ENCODE assay signal across 25 cellular contexts in genomic region chr17:68326681-68327080, GRCh38. TPM values are rescaled to one million over a fixed set of nuclear protein-coding genes. Genes with fewer than 3 reads are reported as not detected.
DNase-seq lines count a peak whose midpoint lies in the region; ATAC-seq and TF ChIP-seq lines count a peak whose summit lies in the region.
"Had no signal": no experiment of that assay in that cellular context is flagged by ENCODE, and none has a peak within 500 bp of the region (broad histone marks: within the 10 kb centered on the region; RNA-seq: fewer than 3 reads in every experiment).

No MANE protein-coding gene starts in this region.

- peaks cover 0 to 6% of the 10 kb centered on the region in 2 donors for H3K9me3 Mint-ChIP-seq in activated naive CD4-positive, alpha-beta T cell treated with anti-CD3 and anti-CD28 coated beads, Interleukin-2, amount 50 U/mL, for 72 hours
- peaks cover 11 to 19% of the 10 kb centered on the region in 2 experiments for H3K9me3 Mint-ChIP-seq in H9

- peak in 1 of 2 donors; percentile 10 for DNase-seq in activated naive CD4-positive, alpha-beta T cell treated with anti-CD3 and anti-CD28 coated beads, Interleukin-2, amount 50 U/mL, for 72 hours (ENCODE audit: low spot score in 2 of 2)
- DNase-seq in activated naive CD4-positive, alpha-beta T cell (lab: John Stamatoyannopoulos, UW): no peak
- DNase-seq in HT1080 (ENCODE audit: low read depth) (peak; percentile 24), amniotic epithelial cell (ENCODE audit: low read depth) (peak; percentile 31), osteoblast (ENCODE audit: insufficient read length, low spot score, missing footprints) (peak; percentile 67), H9 (no peak), esophagus squamous epithelium (lab: John Stamatoyannopoulos, UW) (no peak)
- DNase-seq: activated CD4-positive, CD25-positive, alpha-beta regulatory T cell treated with anti-CD3 and anti-CD28 coated beads, Interleukin-2, amount 50 U/mL, for 72 hours; CD4-positive, CD25-positive, alpha-beta regulatory T cell; DMS 273 treated with DMSO at 0.1 percent for 48 hours; foreskin melanocyte; GDM1; kidney glomerular epithelial cell; NCI-H1436 treated with DMSO at 0.1 percent for 48 hours; NCI-H2171 treated with DMSO at 0.1 percent for 48 hours; NCI-H526 treated with DMSO at 0.1 percent for 48 hours; occipital lobe; transverse colon had no signal

- peaks cover 0 to 7% of the 10 kb centered on the region in 2 donors for H3K36me3 Mint-ChIP-seq in activated naive CD4-positive, alpha-beta T cell treated with anti-CD3 and anti-CD28 coated beads, Interleukin-2, amount 50 U/mL, for 72 hours
- peaks cover 3 to 9% (median 8%) of the 10 kb centered on the region in 3 experiments for H3K36me3 Mint-ChIP-seq in H9 (ENCODE audit: insufficient read depth in 1 of 3, low read depth in 3 of 3)
- H3K36me3 Mint-ChIP-seq: CD4-positive, CD25-positive, alpha-beta regulatory T cell had no signal

- H4K20me1 ChIP-seq in osteoblast (ENCODE audit: insufficient read depth, low read length) (no peaks in the 10 kb centered on the region), H9 (ENCODE audit: control insufficient read depth, insufficient read depth, insufficient read length) (no peaks in the 10 kb centered on the region)

- no peaks in the 10 kb centered on the region for H3K23me2 ChIP-seq in H9 (ENCODE audit: insufficient read length, low read depth, low read length, poor library complexity, severe bottlenecking)

- intact Hi-C loops in esophagus squamous epithelium (cut with DNase I): no loop called here

- H4K5ac ChIP-seq in H9 (ENCODE audit: insufficient read length, low read depth, low read length): no peak overlapping the region

- no CpG with 5 or more reads among the region's 5 CpGs for WGBS in H9 (ENCODE audit: extremely low coverage, insufficient read length, low lambda C conversion rate)
- 73 to 76% methylated on average over 5 of the region's 5 CpGs for WGBS in esophagus squamous epithelium, 2 donors

- peak overlapping the region in 1 of 2 experiments; percentile 20; a peak in 1 of 5 replicates for H3K4me3 Mint-ChIP-seq in H9
- H3K4me3 Mint-ChIP-seq: activated T-helper 1 cell treated with anti-CD3 and anti-CD28 coated beads, Interleukin-12 subunit alpha, Interleukin-12 subunit beta, Interleukin-2, Interleukin-4 antibody, amounts not matched to agents 30 ng/mL and 10 ng/mL and 1 ng/mL, durations not matched to agents 14 hours and 24 hours and 36 hours; CD4-positive, CD25-positive, alpha-beta regulatory T cell; stimulated activated naive CD8-positive, alpha-beta T cell treated with anti-CD3 and anti-CD28 coated beads, Interleukin-15, Interleukin-2, amounts not matched to agents 100 ng/mL and 50 ng/mL, for 24 hours had no signal

- no peak overlapping the region for H3T11ph ChIP-seq in H9 (ENCODE audit: low read length)

- H3K79me2 ChIP-seq in osteoblast (ENCODE audit: insufficient read depth, low read length) (no peaks in the 10 kb centered on the region), H9 (ENCODE audit: insufficient read depth, low read length) (no peaks in the 10 kb centered on the region)

- H3K4me2 ChIP-seq in osteoblast (ENCODE audit: insufficient read depth, low read length) (no peak overlapping the region), H9 (ENCODE audit: insufficient read depth, insufficient read length, low read length) (no peak overlapping the region)

- H2AFZ ChIP-seq in osteoblast (ENCODE audit: low read length) (no peak overlapping the region), H9 (ENCODE audit: low read length) (no peak overlapping the region)

- peaks cover 1% of the 10 kb centered on the region; the same call in 1 of the 2 replicates for H3K27me3 Mint-ChIP-seq in H9 (ENCODE audit: low read depth)
- H3K27me3 Mint-ChIP-seq: CD4-positive, CD25-positive, alpha-beta regulatory T cell; stimulated activated naive CD8-positive, alpha-beta T cell treated with anti-CD3 and anti-CD28 coated beads, Interleukin-15, Interleukin-2, amounts not matched to agents 100 ng/mL and 50 ng/mL, for 24 hours had no signal

- no peak overlapping the region for H4K8ac ChIP-seq in H9 (replicated peaks; ENCODE audit: insufficient read length, low read depth, low read length)

- no peak overlapping the region for H3K14ac ChIP-seq in H9 (ENCODE audit: insufficient read depth, low read length)

- TF ChIP-seq CTCF in osteoblast (IDR thresholded peaks at IDR 0.05; ENCODE audit: extremely low read depth, low read depth, low read length): no peak
- TF ChIP-seq CTCF in H9 (conservative IDR thresholded peaks at IDR 0.05): no peak
- no peak for TF ChIP-seq CTCF in esophagus squamous epithelium (IDR thresholded peaks at IDR 0.05)

- H3K4me3 ChIP-seq in osteoblast (ENCODE audit: insufficient read depth, low read length): no peak overlapping the region
- H3K4me3 ChIP-seq in esophagus squamous epithelium: no peak overlapping the region
- H3K4me3 ChIP-seq: right atrium auricular region, transverse colon had no signal

- no peak overlapping the region for H3K4ac ChIP-seq in H9 (ENCODE audit: low read depth, low read length)

- H3K36me3 ChIP-seq in osteoblast (ENCODE audit: insufficient read depth, low read length) (no peaks in the 10 kb centered on the region), esophagus squamous epithelium (no peaks in the 10 kb centered on the region)
- H3K36me3 ChIP-seq: right atrium auricular region, transverse colon had no signal

- no peak overlapping the region for H3K23ac ChIP-seq in H9 (ENCODE audit: insufficient read length, low read depth, low read length)

- peaks cover 5 to 6% of the 10 kb centered on the region in 2 experiments for H3K4me1 Mint-ChIP-seq in H9

- no peak overlapping the region for H3K18ac ChIP-seq in H9 (ENCODE audit: insufficient read length, low read depth, low read length)

- no peak overlapping the region for H2BK5ac ChIP-seq in H9 (ENCODE audit: insufficient read length, low read length)

- H3K27ac ChIP-seq in osteoblast (ENCODE audit: low read depth, low read length) (no peak overlapping the region), H9 (ENCODE audit: insufficient read length, low read depth, low read length) (no peak overlapping the region), esophagus squamous epithelium (no peak overlapping the region)
- H3K27ac ChIP-seq: epithelial cell of prostate, HL-60, right atrium auricular region, RWPE1, transverse colon had no signal

- no peak overlapping the region for H2BK15ac ChIP-seq in H9 (ENCODE audit: low read depth, low read length)

- H3K9ac ChIP-seq in H9 (ENCODE audit: extremely low read depth, insufficient read length, low read length): no peak overlapping the region

- no peaks in the 10 kb centered on the region for H3K9me3 ChIP-seq in osteoblast (ENCODE audit: low read depth, low read length)
- H3K9me3 ChIP-seq in H9 (ENCODE audit: control insufficient read depth, low read depth, low read length): no peaks in the 10 kb centered on the region
- H3K9me3 ChIP-seq in esophagus squamous epithelium: peaks cover 0 to 7% (median 5%) of the 10 kb centered on the region in 3 donors

- H3K27ac Mint-ChIP-seq in activated naive CD4-positive, alpha-beta T cell treated with anti-CD3 and anti-CD28 coated beads, Interleukin-2, amount 50 U/mL, for 72 hours: no peak overlapping the region
- no peak overlapping the region for H3K27ac Mint-ChIP-seq in H9
- H3K27ac Mint-ChIP-seq: activated T-helper 1 cell treated with anti-CD3 and anti-CD28 coated beads, Interleukin-12 subunit alpha, Interleukin-12 subunit beta, Interleukin-2, Interleukin-4 antibody, amounts not matched to agents 30 ng/mL and 10 ng/mL and 1 ng/mL, durations not matched to agents 14 hours and 24 hours and 36 hours; stimulated activated naive CD8-positive, alpha-beta T cell treated with anti-CD3 and anti-CD28 coated beads, Interleukin-15, Interleukin-2, amounts not matched to agents 100 ng/mL and 50 ng/mL, for 24 hours had no signal

- H2AK5ac ChIP-seq in H9 (ENCODE audit: insufficient read length, low read length): no peak overlapping the region

- no peak overlapping the region for H2BK12ac ChIP-seq in H9 (ENCODE audit: insufficient read length, low read depth, low read length)

- H3K27me3 ChIP-seq in osteoblast (ENCODE audit: insufficient read depth, low read length) (no peaks in the 10 kb centered on the region), H9 (ENCODE audit: insufficient read depth, low read length) (no peaks in the 10 kb centered on the region), esophagus squamous epithelium (no peaks in the 10 kb centered on the region)
- H3K27me3 ChIP-seq: right atrium auricular region, transverse colon had no signal

- H2BK120ac ChIP-seq in H9 (ENCODE audit: low read depth, low read length, poor library complexity, severe bottlenecking): no peak overlapping the region

- H3K4me1 ChIP-seq in osteoblast (ENCODE audit: insufficient read depth, low read length): no peaks in the 10 kb centered on the region
- H3K4me1 ChIP-seq in H9 (ENCODE audit: insufficient read depth, low read length): no peaks in the 10 kb centered on the region
- no peaks in the 10 kb centered on the region for H3K4me1 ChIP-seq in esophagus squamous epithelium
- H3K4me1 ChIP-seq: right atrium auricular region, transverse colon had no signal

- no peak overlapping the region for H3K56ac ChIP-seq in H9 (ENCODE audit: insufficient read length, low read depth, low read length)

- no peak overlapping the region for H2BK20ac ChIP-seq in H9 (ENCODE audit: low read depth, low read length, poor library complexity, severe bottlenecking)

- no peak for TF ChIP-seq POLR2A in esophagus squamous epithelium (IDR thresholded peaks at IDR 0.05)

- ATAC-seq in activated naive CD4-positive, alpha-beta T cell treated with anti-CD3 and anti-CD28 coated beads, Interleukin-2, amount 50 U/mL, for 72 hours: peak; percentile 24 to 86
- ATAC-seq in GM21367 (IDR thresholded peaks at IDR 0.05; ENCODE audit: unreplicated experiment): no peak

- H3K79me1 ChIP-seq in H9 (ENCODE audit: insufficient read depth, low read depth, low read length, poor library complexity, severe bottlenecking): no peaks in the 10 kb centered on the region

- no peak overlapping the region for H4K91ac ChIP-seq in H9 (ENCODE audit: insufficient read length, low read depth, low read length)

RNA-seq across cellular contexts. Expression of gene ARSG, which starts 35.4 kb away (rescaled TPM):
- total RNA-seq in activated naive CD4-positive, alpha-beta T cell treated with anti-CD3 and anti-CD28 coated beads, Interleukin-2, amount 50 U/mL, for 72 hours: 10 to 100 TPM in 1 of 2 donors, 1 to 10 TPM in 1; 1.8 to 12.1 TPM
- total RNA-seq in HT1080 (2014; rRNA removed; shearing (Covaris generic)): 1.0 and 1.2 TPM in 2 replicates
- 3.2 and 3.7 TPM in 2 replicates for polyA plus RNA-seq in HT1080 (2015; cell fraction: cytosol; rRNA removed)
- 4.3 and 8.9 TPM in 2 replicates for polyA plus RNA-seq in HT1080 (2015; cell fraction: nucleus; rRNA removed)
- total RNA-seq in osteoblast: 7.6 and 7.7 TPM in 2 replicates
- total RNA-seq in H9 (2021): 3.5 and 3.6 TPM in 2 replicates
- 1 to 10 TPM; 6.1 to 8.9 (median 7.0) TPM for total RNA-seq in esophagus squamous epithelium

RNA-seq across cellular contexts. Expression of gene SLC16A6, which starts 35.8 kb away (rescaled TPM):
- total RNA-seq in activated naive CD4-positive, alpha-beta T cell treated with anti-CD3 and anti-CD28 coated beads, Interleukin-2, amount 50 U/mL, for 72 hours: 1 to 10 TPM in 1 of 2 donors, under 1 TPM in 1; 0.39 to 2.4 TPM
- 0.16 TPM in 1 of 2 replicates, not detected in the other for total RNA-seq in HT1080 (2014; rRNA removed; shearing (Covaris generic))
- 0.16 and 1.5 TPM in 2 replicates for polyA plus RNA-seq in HT1080 (2015; cell fraction: cytosol; rRNA removed)
- 0.22 and 0.26 TPM in 2 replicates for polyA plus RNA-seq in HT1080 (2015; cell fraction: nucleus; rRNA removed)
- total RNA-seq in osteoblast (1.4 and 3.8 TPM in 2 replicates), H9 (2021) (0.24 and 0.33 TPM in 2 replicates), esophagus squamous epithelium (10 to 100 TPM in 3 of 4 donors, 1 to 10 TPM in 1; 9.2 to 20.9 (median 17.8) TPM)

Comparison
In these comparisons a context has a peak if more than half of its experiments do, and no peak if none do; other contexts are left out.
1. DNase-seq: peak in HT1080 (single experiment), amniotic epithelial cell (single experiment) and osteoblast (single experiment); none in activated naive CD4-positive, alpha-beta T cell (0 of 4), H9 (single experiment) and esophagus squamous epithelium (single experiment).